10 cellular contexts compared by ENCODE assay signal in genomic region chr17:76261421-76262215, GRCh38. TPM values are rescaled to one million over a fixed set of nuclear protein-coding genes. Genes with fewer than 3 reads are reported as not detected.
DNase-seq lines count a peak whose midpoint lies in the region; ATAC-seq, FAIRE-seq and TF ChIP-seq lines count a peak whose summit lies in the region.
"Had no signal": no experiment of that assay in that cellular context is flagged by ENCODE, and none has a peak within 500 bp of the region (broad histone marks: within the 10 kb centered on the region; RNA-seq: fewer than 3 reads in every experiment).

No MANE protein-coding gene starts in this region.

- no peak overlapping the region for H3K9ac ChIP-seq in mesenchymal stem cell (ENCODE audit: low read length)

- H3K9me3 ChIP-seq in mesenchymal stem cell (ENCODE audit: control insufficient read depth, low read length) = no peaks in the 10 kb centered on the region

- H3K79me1 ChIP-seq in mesenchymal stem cell (replicated peaks; ENCODE audit: low read length, poor library complexity, severe bottlenecking) = no peaks in the 10 kb centered on the region

- H3K14ac ChIP-seq in mesenchymal stem cell (ENCODE audit: low read length in 2 of 2) = no peak overlapping the region

- no peak overlapping the region for H3K23ac ChIP-seq in mesenchymal stem cell (ENCODE audit: low read length in 2 of 2)

- no peak overlapping the region for H2BK15ac ChIP-seq in mesenchymal stem cell (ENCODE audit: low read depth, poor library complexity, severe bottlenecking)

- no peak overlapping the region for H3K4me2 ChIP-seq in mesenchymal stem cell (ENCODE audit: low read length, poor library complexity, severe bottlenecking)

- no peak overlapping the region for H3K4ac ChIP-seq in mesenchymal stem cell (ENCODE audit: low read depth in 1 of 2, low read length in 2 of 2)

- no peak overlapping the region for H3K18ac ChIP-seq in mesenchymal stem cell (ENCODE audit: low read depth in 1 of 2, low read length in 2 of 2)

- no peaks in the 10 kb centered on the region for H3K27me3 ChIP-seq in mesenchymal stem cell (ENCODE audit: control insufficient read depth in 1 of 2, insufficient read depth in 1 of 2, low read length in 2 of 2)

- H2BK12ac ChIP-seq in mesenchymal stem cell (ENCODE audit: low read length in 2 of 2) = peak overlapping the region in 1 of 2 experiments; percentile 21

- no peak overlapping the region for H3K4me3 ChIP-seq in mesenchymal stem cell (ENCODE audit: insufficient read depth in 1 of 2, low read depth in 1 of 2, low read length in 2 of 2)

- no peak overlapping the region for H4K8ac ChIP-seq in mesenchymal stem cell (ENCODE audit: low read length)

- ATAC-seq in HG03354 (IDR thresholded peaks at IDR 0.05; ENCODE audit: poor library complexity, severe bottlenecking, unreplicated experiment) (no peak), HG03175 (IDR thresholded peaks at IDR 0.05; ENCODE audit: unreplicated experiment) (no peak)

- H2BK5ac ChIP-seq in mesenchymal stem cell (ENCODE audit: low read depth, low read length, poor library complexity, severe bottlenecking) = no peak overlapping the region

- DNase-seq in GM13977 (ENCODE audit: low spot score) = peak; percentile 68
- peak; percentile 14 for DNase-seq in activated naive CD4-positive, alpha-beta T cell treated with anti-CD3 and anti-CD28 coated beads, Interleukin-2, amount 50 U/mL, for 16 hours
- DNase-seq in mesenchymal stem cell = peak; percentile 18
- no peak for DNase-seq in frontal cortex (ENCODE audit: low spot score in 2 of 2)
- no peak for DNase-seq in GM19238 (ENCODE audit: insufficient read length, low spot score)
- DNase-seq: effector memory CD4-positive, alpha-beta T cell; T-helper 9 cell had no signal

- no peak for TF ChIP-seq CTCF in 22Rv1 (IDR thresholded peaks at IDR 0.05)
- no peak for TF ChIP-seq CTCF in GM13977 (IDR thresholded peaks at IDR 0.05; ENCODE audit: extremely low read depth, insufficient read depth, missing control alignments)

- H4K91ac ChIP-seq in mesenchymal stem cell (ENCODE audit: low read length) = no peak overlapping the region

- no peak overlapping the region for H2AFZ ChIP-seq in mesenchymal stem cell (ENCODE audit: low read depth, low read length)

- no peak overlapping the region for H2BK120ac ChIP-seq in mesenchymal stem cell (ENCODE audit: low read depth, low read length)

- peaks cover 11% of the 10 kb centered on the region for H3K4me1 ChIP-seq in mesenchymal stem cell (ENCODE audit: control insufficient read depth, insufficient read depth, low read depth, low read length)

- WGBS in mesenchymal stem cell = 90% methylated on average over 21 of the region's 23 CpGs

- H2AK5ac ChIP-seq in mesenchymal stem cell (ENCODE audit: low read length, severe bottlenecking) = no peak overlapping the region

- no peaks in the 10 kb centered on the region for H3K36me3 ChIP-seq in mesenchymal stem cell (ENCODE audit: control insufficient read depth in 1 of 2, insufficient read depth in 2 of 2, low read depth in 1 of 2, low read length in 2 of 2)

- in situ Hi-C loops in GM13977 (cut with MboI; ENCODE audit: low pct_unique_long_range_greater_than_20kb, low sequenced_read_pairs, unreplicated experiment) = loop anchor here (5.0 kb wide), 1 partner anchor 74 kb away; no protein-coding TSS in a partner anchor

- H3K27ac ChIP-seq in 22Rv1 (peak overlapping the region; percentile 94), mesenchymal stem cell (ENCODE audit: low read length, poor library complexity, severe bottlenecking) (no peak overlapping the region)

- no peak for FAIRE-seq in frontal cortex (lab: Jason Lieb, UNC)

RNA-seq across cellular contexts. Expression of gene UBALD2, which starts 3.5 kb away (rescaled TPM):
- 74.6 TPM for polyA plus RNA-seq in mesenchymal stem cell (2013, experiment 1 of 2)
- polyA plus RNA-seq in mesenchymal stem cell (2013, experiment 2 of 2) = 80.5 TPM
- 3.3 TPM for total RNA-seq in frontal cortex

RNA-seq across cellular contexts. Expression of gene RNF157, which starts 21.3 kb away (rescaled TPM):
- 5.8 TPM for polyA plus RNA-seq in mesenchymal stem cell (2013, experiment 1 of 2)
- 5.5 TPM for polyA plus RNA-seq in mesenchymal stem cell (2013, experiment 2 of 2)
- 18.3 TPM for total RNA-seq in frontal cortex

RNA-seq across cellular contexts. Expression of gene QRICH2, which starts 46.5 kb away (rescaled TPM):
- 0.57 TPM for polyA plus RNA-seq in mesenchymal stem cell (2013, experiment 1 of 2)
- 0.41 TPM for polyA plus RNA-seq in mesenchymal stem cell (2013, experiment 2 of 2)
- 6.9 TPM for total RNA-seq in frontal cortex

Comparison
In these comparisons a context has a peak if more than half of its experiments do, and no peak if none do; other contexts are left out.
1. DNase-seq: peak in GM13977 (single experiment), activated naive CD4-positive, alpha-beta T cell treated with anti-CD3 and anti-CD28 coated beads, Interleukin-2, amount 50 U/mL, for 16 hours (single experiment) and mesenchymal stem cell (single experiment); none in frontal cortex (0 of 2) and GM19238 (single experiment).